Comparison of ENCODE assay signal across 1 cellular context in genomic region chr11:111840143-111840542, GRCh38.
A peak's percentile ranks its signal among the peaks of the same experiment; 100 is the strongest.
TF ChIP-seq lines count a peak whose summit lies in the region.

No MANE protein-coding gene starts in this region.

TF ChIP-seq in liver, 16 proteins besides CTCF, POLR2A, EP300 and RAD21 (continued from another document):
- TF ChIP-seq, protein P1, sequence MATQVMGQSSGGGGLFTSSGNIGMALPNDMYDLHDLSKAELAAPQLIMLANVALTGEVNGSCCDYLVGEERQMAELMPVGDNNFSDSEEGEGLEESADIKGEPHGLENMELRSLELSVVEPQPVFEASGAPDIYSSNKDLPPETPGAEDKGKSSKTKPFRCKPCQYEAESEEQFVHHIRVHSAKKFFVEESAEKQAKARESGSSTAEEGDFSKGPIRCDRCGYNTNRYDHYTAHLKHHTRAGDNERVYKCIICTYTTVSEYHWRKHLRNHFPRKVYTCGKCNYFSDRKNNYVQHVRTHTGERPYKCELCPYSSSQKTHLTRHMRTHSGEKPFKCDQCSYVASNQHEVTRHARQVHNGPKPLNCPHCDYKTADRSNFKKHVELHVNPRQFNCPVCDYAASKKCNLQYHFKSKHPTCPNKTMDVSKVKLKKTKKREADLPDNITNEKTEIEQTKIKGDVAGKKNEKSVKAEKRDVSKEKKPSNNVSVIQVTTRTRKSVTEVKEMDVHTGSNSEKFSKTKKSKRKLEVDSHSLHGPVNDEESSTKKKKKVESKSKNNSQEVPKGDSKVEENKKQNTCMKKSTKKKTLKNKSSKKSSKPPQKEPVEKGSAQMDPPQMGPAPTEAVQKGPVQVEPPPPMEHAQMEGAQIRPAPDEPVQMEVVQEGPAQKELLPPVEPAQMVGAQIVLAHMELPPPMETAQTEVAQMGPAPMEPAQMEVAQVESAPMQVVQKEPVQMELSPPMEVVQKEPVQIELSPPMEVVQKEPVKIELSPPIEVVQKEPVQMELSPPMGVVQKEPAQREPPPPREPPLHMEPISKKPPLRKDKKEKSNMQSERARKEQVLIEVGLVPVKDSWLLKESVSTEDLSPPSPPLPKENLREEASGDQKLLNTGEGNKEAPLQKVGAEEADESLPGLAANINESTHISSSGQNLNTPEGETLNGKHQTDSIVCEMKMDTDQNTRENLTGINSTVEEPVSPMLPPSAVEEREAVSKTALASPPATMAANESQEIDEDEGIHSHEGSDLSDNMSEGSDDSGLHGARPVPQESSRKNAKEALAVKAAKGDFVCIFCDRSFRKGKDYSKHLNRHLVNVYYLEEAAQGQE (IDR thresholded peaks at IDR 0.05): peak; percentile 82
- TF ChIP-seq FOXA1 (IDR thresholded peaks at IDR 0.05): no peak
- peak; percentile 93 for TF ChIP-seq YY1 (IDR thresholded peaks at IDR 0.05)
- peak; percentile 65 for TF ChIP-seq FOXA2 (IDR thresholded peaks at IDR 0.05)
- peak; percentile 83 to 89 for TF ChIP-seq JUND (IDR thresholded peaks at IDR 0.05)
- TF ChIP-seq EGR1 (IDR thresholded peaks at IDR 0.05; ENCODE audit: low read depth in 2 of 2): no peak
